10 cellular contexts compared by ENCODE assay signal in the genomic region with DNA sequence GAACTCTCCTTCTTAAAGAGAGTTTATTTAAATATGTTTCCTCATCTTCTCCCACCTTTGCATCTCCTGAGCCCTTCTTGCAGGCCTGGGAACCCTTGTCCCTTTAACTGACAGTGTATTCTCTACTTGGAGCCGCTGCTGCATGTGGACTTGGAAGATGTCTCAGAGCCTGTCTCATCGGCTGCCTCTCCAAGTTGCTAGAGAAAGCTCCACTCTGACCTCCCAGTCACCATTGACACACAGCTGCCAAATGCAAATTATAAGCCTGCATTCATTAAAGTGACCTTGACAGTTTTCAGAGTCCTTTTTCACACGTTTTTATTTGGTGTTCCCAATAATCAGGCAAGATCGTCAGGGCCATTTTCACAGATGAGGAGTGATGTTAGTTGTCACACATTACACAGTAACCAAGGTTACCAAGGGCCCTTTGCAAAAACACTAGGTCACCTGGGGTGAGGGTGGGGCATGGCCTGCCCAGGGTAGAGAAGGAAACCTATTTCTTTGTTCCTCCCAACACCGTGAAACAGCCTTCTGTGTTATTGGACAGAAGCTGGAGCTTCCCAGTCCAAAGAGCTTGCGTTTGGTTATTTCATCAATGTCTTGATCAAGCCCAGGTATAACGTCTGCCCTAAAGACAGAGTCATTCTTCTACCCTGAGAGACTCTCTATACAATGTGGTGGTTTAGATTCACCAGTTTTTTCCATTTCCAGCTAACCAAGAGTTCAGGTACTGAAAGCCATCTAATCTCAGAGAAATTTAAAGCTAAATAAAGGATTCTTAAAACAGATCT.
DNase-seq lines count a peak whose midpoint lies in the region; ATAC-seq and TF ChIP-seq lines count a peak whose summit lies in the region.
"Had no signal": no experiment of that assay in that cellular context is flagged by ENCODE, and none has a peak within 500 bp of the region (broad histone marks: within the 10 kb centered on the region; RNA-seq: fewer than 3 reads in every experiment).

No MANE protein-coding gene starts in this region.

- H3K9me3 ChIP-seq in A673 (ENCODE audit: low read depth, low read length, poor library complexity, severe bottlenecking) (no peaks in the 10 kb centered on the region), HUES48 (ENCODE audit: control insufficient read depth, insufficient read depth, low read length) (no peaks in the 10 kb centered on the region), body of pancreas (no peaks in the 10 kb centered on the region), neural cell (ENCODE audit: low read length) (no peaks in the 10 kb centered on the region), Peyer's patch (no peaks in the 10 kb centered on the region)

- H3K4me2 ChIP-seq in neural cell (ENCODE audit: low read length): peak overlapping the region; percentile 77

- no peaks in the 10 kb centered on the region for H3K79me2 ChIP-seq in neural cell (replicated peaks; ENCODE audit: insufficient read depth, low read length)

- no TSS peak for BruUV-seq in A673 (replicated peaks; lab: Mats Ljungman, UMichigan)

- no peak for TF ChIP-seq POLR2A in body of pancreas (IDR thresholded peaks at IDR 0.05)
- TF ChIP-seq POLR2A in Peyer's patch (IDR thresholded peaks at IDR 0.05): no peak

- intact Hi-C loops in A673 (cut with micrococcal nuclease; ENCODE audit: unreplicated experiment): loop anchor here (10.0 kb wide), 1 partner anchor 166 kb away; a partner anchor contains a TSS
- intact Hi-C loops in body of pancreas (cut with DNase I): no loop called here

- H3K27ac ChIP-seq in A673 (ENCODE audit: low read depth, low read length, poor library complexity, severe bottlenecking): peak overlapping the region; percentile 96
- peak overlapping the region; percentile 69 for H3K27ac ChIP-seq in HUES48 (ENCODE audit: low read depth, low read length)
- H3K27ac ChIP-seq in body of pancreas: peak overlapping the region; percentile 28 to 84 (median 70)
- peak overlapping the region; percentile 82 for H3K27ac ChIP-seq in neural cell (ENCODE audit: low read length)
- no peak overlapping the region for H3K27ac ChIP-seq in Peyer's patch

- peak; percentile 18 for TF ChIP-seq EP300 in neural cell (conservative IDR thresholded peaks at IDR 0.05; ENCODE audit: poor library complexity, severe bottlenecking)

- H3K4me1 ChIP-seq in A673 (ENCODE audit: insufficient read depth, low read length, poor library complexity, severe bottlenecking): peaks cover 56% of the 10 kb centered on the region
- H3K4me1 ChIP-seq in HUES48 (ENCODE audit: control insufficient read depth, insufficient read depth, low read length): peaks cover 36% of the 10 kb centered on the region
- H3K4me1 ChIP-seq in body of pancreas: peaks cover 30% of the 10 kb centered on the region
- H3K4me1 ChIP-seq in Peyer's patch: no peaks in the 10 kb centered on the region

- 43 to 46% methylated on average over 7 of the region's 7 CpGs for WGBS in body of pancreas, 2 donors

- no peak for TF ChIP-seq RAD21 in neural cell (conservative IDR thresholded peaks at IDR 0.05)

- no peak overlapping the region for H2AFZ ChIP-seq in neural cell (ENCODE audit: low read depth, low read length)

- H3K36me3 ChIP-seq in A673 (ENCODE audit: insufficient read depth, low read length, poor library complexity, severe bottlenecking) (no peaks in the 10 kb centered on the region), HUES48 (ENCODE audit: control insufficient read depth, insufficient read depth, low read length) (no peaks in the 10 kb centered on the region), body of pancreas (replicated peaks in 1 of 2; ENCODE audit: insufficient read depth in 1 of 2, low read depth in 2 of 2) (no peaks in the 10 kb centered on the region), neural cell (ENCODE audit: insufficient read depth, low read length) (no peaks in the 10 kb centered on the region), Peyer's patch (no peaks in the 10 kb centered on the region)

- ATAC-seq in body of pancreas (peak; percentile 87), GM19395 (IDR thresholded peaks at IDR 0.05; ENCODE audit: unreplicated experiment) (no peak)

- DNase-seq in A673 (ENCODE audit: low spot score): no peak
- peak; percentile 48 to 76 (median 62) for DNase-seq in body of pancreas
- DNase-seq in GM19240 (ENCODE audit: insufficient read length, low spot score): no peak
- DNase-seq in Peyer's patch: no peak
- no peak for DNase-seq in 8988T
- DNase-seq: activated B cell treated with CpG ODN at 0.5 μM for 24 hours, SIG-M5 had no signal

- TF ChIP-seq CTCF in A673 (conservative IDR thresholded peaks at IDR 0.05; ENCODE audit: low read depth, low read length): no peak
- TF ChIP-seq CTCF in body of pancreas (IDR thresholded peaks at IDR 0.05): no peak
- no peak for TF ChIP-seq CTCF in neural cell (IDR thresholded peaks at IDR 0.05; ENCODE audit: poor library complexity, severe bottlenecking)
- no peak for TF ChIP-seq CTCF in Peyer's patch (IDR thresholded peaks at IDR 0.05)

- H3K9ac ChIP-seq in HUES48 (ENCODE audit: low read depth, low read length) (no peak overlapping the region), neural cell (ENCODE audit: low read length) (peak overlapping the region; percentile 39)

- H3K27me3 ChIP-seq in A673 (replicated peaks; ENCODE audit: insufficient read depth, low read depth, low read length, poor library complexity): no peaks in the 10 kb centered on the region
- no peaks in the 10 kb centered on the region for H3K27me3 ChIP-seq in HUES48 (ENCODE audit: control insufficient read depth, insufficient read depth, low read length)
- no peaks in the 10 kb centered on the region for H3K27me3 ChIP-seq in body of pancreas
- H3K27me3 ChIP-seq in neural cell (ENCODE audit: insufficient read depth, low read depth, low read length): no peaks in the 10 kb centered on the region
- no peaks in the 10 kb centered on the region for H3K27me3 ChIP-seq in Peyer's patch

- no peaks in the 10 kb centered on the region for H4K20me1 ChIP-seq in neural cell (ENCODE audit: insufficient read depth)

- H3K9me2 ChIP-seq in neural cell (ENCODE audit: insufficient read depth, low read length): no peaks in the 10 kb centered on the region

- POLR2A ChIA-PET in A673 (lab: Charles Lee; ENCODE audit: low non-redundant PET): interaction anchor here (1.0 kb wide), 1 partner anchor 77 kb away, joined by 3 read pairs; no protein-coding TSS in a partner anchor

- CTCF ChIA-PET in A673 (lab: Charles Lee): no interaction called here

- H3K4me3 ChIP-seq in A673 (ENCODE audit: low read depth, low read length, poor library complexity, severe bottlenecking) (peak overlapping the region; percentile 32), HUES48 (ENCODE audit: low read depth, low read length) (no peak overlapping the region), body of pancreas (no peak overlapping the region), neural cell (ENCODE audit: low read length) (peak overlapping the region; percentile 52), Peyer's patch (no peak overlapping the region)

- peaks cover 7% of the 10 kb centered on the region for H3F3A ChIP-seq in neural cell (ENCODE audit: insufficient read depth, low read length, poor library complexity, severe bottlenecking)

TF ChIP-seq in neural cell, 6 proteins besides CTCF, POLR2A, EP300 and RAD21:
- TF ChIP-seq POLR2AphosphoS5 (IDR thresholded peaks at IDR 0.05) (peak; percentile 19), SMC3 (conservative IDR thresholded peaks at IDR 0.05; ENCODE audit: poor library complexity) (no peak)

Comparison
In these comparisons a context has a peak if more than half of its experiments do, and no peak if none do; other contexts are left out.
1. DNase-seq: peak in body of pancreas (4 of 4); none in A673 (single experiment), GM19240 (single experiment), Peyer's patch (0 of 3) and 8988T (single experiment).
2. H3K27ac ChIP-seq: peak in A673 (single experiment), HUES48 (single experiment), body of pancreas (4 of 4) and neural cell (single experiment); none in Peyer's patch (0 of 4).
3. H3K4me3 ChIP-seq: peak in A673 (single experiment) and neural cell (single experiment); none in HUES48 (single experiment), body of pancreas (0 of 2) and Peyer's patch (0 of 4).